ENCODE assay signal across 19 cellular contexts in the genomic region with DNA sequence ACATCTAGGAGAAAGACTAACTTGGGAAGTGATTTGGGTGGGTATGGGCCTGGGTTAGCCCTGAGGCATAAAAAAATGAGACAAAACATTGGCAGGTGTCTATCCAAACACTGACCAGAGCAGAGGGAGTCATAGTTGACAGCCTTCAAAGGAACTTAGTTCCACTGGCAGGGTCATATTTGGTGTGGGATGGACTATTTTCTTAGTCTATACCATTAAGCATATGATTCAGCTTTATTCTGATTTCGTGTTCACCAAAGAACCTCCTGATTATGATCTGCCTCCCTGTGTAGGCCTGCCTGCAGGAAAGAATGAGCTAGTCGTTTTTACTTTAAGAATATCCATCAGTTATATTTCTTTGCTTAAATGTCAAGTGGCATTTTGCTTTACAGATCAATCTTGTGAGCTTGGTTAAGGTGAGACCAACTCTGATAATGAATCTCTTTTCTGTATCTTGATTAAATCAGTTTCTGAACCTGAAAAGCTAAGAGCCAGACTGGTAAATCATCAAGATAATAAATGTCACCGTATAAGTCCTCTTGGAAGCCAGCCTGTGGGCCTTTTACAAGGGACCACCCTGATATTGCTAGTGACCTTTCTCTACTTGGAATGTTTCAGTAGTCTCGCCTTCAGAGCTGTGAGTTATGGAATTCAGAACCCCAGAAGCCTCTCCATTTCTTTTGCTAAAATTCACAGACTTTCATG.
A peak's percentile ranks its signal among the peaks of the same experiment; 100 is the strongest.
DNase-seq lines count a peak whose midpoint lies in the region; ATAC-seq lines count a peak whose summit lies in the region.
"Had no signal": no experiment of that assay in that cellular context is flagged by ENCODE, and none has a peak within 500 bp of the region (broad histone marks: within the 10 kb centered on the region; RNA-seq: fewer than 3 reads in every experiment).

No MANE protein-coding gene starts in this region.

- H3K4me3 Mint-ChIP-seq in stimulated activated memory B cell treated with anti-CD40 and anti-IgM and Interleukin-4, amounts not matched to agents 10 μg/mL and 1 μg/mL and 100 μg/mL, for 72 hours: no peak overlapping the region
- H3K4me3 Mint-ChIP-seq: CD4-positive, CD25-positive, alpha-beta regulatory T cell had no signal

- peaks cover 5% of the 10 kb centered on the region for H3K27me3 Mint-ChIP-seq in stimulated activated memory B cell treated with anti-CD40 and anti-IgM and Interleukin-4, amounts not matched to agents 10 μg/mL and 1 μg/mL and 100 μg/mL, for 72 hours

- H3K9me3 Mint-ChIP-seq in stimulated activated memory B cell treated with anti-CD40 and anti-IgM and Interleukin-4, amounts not matched to agents 10 μg/mL and 1 μg/mL and 100 μg/mL, for 72 hours: no peaks in the 10 kb centered on the region

- no peaks in the 10 kb centered on the region for H3K4me1 Mint-ChIP-seq in stimulated activated memory B cell treated with anti-CD40 and anti-IgM and Interleukin-4, amounts not matched to agents 10 μg/mL and 1 μg/mL and 100 μg/mL, for 72 hours
- H3K4me1 Mint-ChIP-seq: CD4-positive, CD25-positive, alpha-beta regulatory T cell had no signal

- H3K27ac Mint-ChIP-seq in stimulated activated memory B cell treated with anti-CD40 and anti-IgM and Interleukin-4, amounts not matched to agents 10 μg/mL and 1 μg/mL and 100 μg/mL, for 72 hours: no peak overlapping the region

- no peaks in the 10 kb centered on the region for H3K36me3 Mint-ChIP-seq in stimulated activated memory B cell treated with anti-CD40 and anti-IgM and Interleukin-4, amounts not matched to agents 10 μg/mL and 1 μg/mL and 100 μg/mL, for 72 hours
- H3K36me3 Mint-ChIP-seq: CD4-positive, CD25-positive, alpha-beta regulatory T cell had no signal

- DNase-seq in G401 (ENCODE audit: low spot score) (peak; percentile 47), HT-29 (ENCODE audit: low spot score) (peak; percentile 33), islet precursor cell (peak; percentile 26), KG1 (lab: John Stamatoyannopoulos, UW) (no peak), SW 1271 (lab: John Stamatoyannopoulos, UW) (no peak), cortex of kidney (lab: John Stamatoyannopoulos, UW) (no peak)
- DNase-seq: CD4-positive, CD25-positive, alpha-beta regulatory T cell; DMS153; DND-41; H7; KBM-7; MG63; NCI-H2029 treated with DMSO at 0.1 percent for 48 hours; NCI-H446 treated with DMSO at 0.1 percent for 48 hours; NCI-H526 treated with DMSO at 0.1 percent for 48 hours; PC-9; RPMI8226; SHP77 had no signal

- ATAC-seq in stimulated activated memory B cell treated with anti-CD40 and anti-IgM and Interleukin-4, amounts not matched to agents 10 μg/mL and 1 μg/mL and 100 μg/mL, for 72 hours: peak; percentile 31

- in situ Hi-C loops in G401 (cut with HindIII; ENCODE audit: low sequenced_read_pairs): no loop called here

Comparison
In these comparisons a context has a peak if more than half of its experiments do, and no peak if none do; other contexts are left out.
1. DNase-seq: peak in G401 (single experiment), HT-29 (single experiment) and islet precursor cell (single experiment); none in KG1 (single experiment), SW 1271 (0 of 2) and cortex of kidney (single experiment).